8 cellular contexts compared by ENCODE assay signal in genomic region chr5:137753986-137754235, GRCh38. TPM values are rescaled to one million over a fixed set of nuclear protein-coding genes. Genes with fewer than 3 reads are reported as not detected.
DNase-seq lines count a peak whose midpoint lies in the region; ATAC-seq lines count a peak whose summit lies in the region.

No MANE protein-coding gene starts in this region.

- peak overlapping the region; percentile 99 for H3K27ac Mint-ChIP-seq in activated naive CD8-positive, alpha-beta T cell treated with anti-CD3 and anti-CD28 coated beads, Interleukin-2, amount 50 U/mL, for 24 hours
- H3K27ac Mint-ChIP-seq in immature natural killer cell = peak overlapping the region; percentile 99 to 100 (median 100)

- DNase-seq in activated T-cell treated with anti-CD3 and anti-CD28 coated beads, Interleukin-2, amount 50 U/mL, for 4 hours = no peak
- no peak for DNase-seq in activated T-cell treated with anti-CD3 and anti-CD28 coated beads, Interleukin-2, amount 50 U/mL, for 1 hour
- peak; percentile 47 for DNase-seq in activated naive CD8-positive, alpha-beta T cell treated with anti-CD3 and anti-CD28 coated beads, Interleukin-2, amount 50 U/mL, for 24 hours
- no peak for DNase-seq in immature natural killer cell
- DNase-seq in GOT3 (lab: John Stamatoyannopoulos, UW) = no peak
- DNase-seq in hepatic stellate cell (ENCODE audit: low spot score) = no peak

- peaks cover 28% of the 10 kb centered on the region for H3K4me1 Mint-ChIP-seq in activated T-cell treated with anti-CD3 and anti-CD28 coated beads, Interleukin-2, amount 50 U/mL, for 4 hours (ENCODE audit: low read depth)
- peaks cover 33% of the 10 kb centered on the region for H3K4me1 Mint-ChIP-seq in activated naive CD8-positive, alpha-beta T cell treated with anti-CD3 and anti-CD28 coated beads, Interleukin-2, amount 50 U/mL, for 24 hours
- H3K4me1 Mint-ChIP-seq in immature natural killer cell = peaks cover 36 to 47% of the 10 kb centered on the region in 2 donors

- H3K27ac ChIP-seq in temporal lobe (ENCODE audit: low read depth, low read length) = peak overlapping the region; percentile 94

- no peaks in the 10 kb centered on the region for H3K9me3 Mint-ChIP-seq in activated T-cell treated with anti-CD3 and anti-CD28 coated beads, Interleukin-2, amount 50 U/mL, for 4 hours
- H3K9me3 Mint-ChIP-seq in activated naive CD8-positive, alpha-beta T cell treated with anti-CD3 and anti-CD28 coated beads, Interleukin-2, amount 50 U/mL, for 24 hours = no peaks in the 10 kb centered on the region
- peaks cover 0 to 1% (median 0%) of the 10 kb centered on the region in 6 donors for H3K9me3 Mint-ChIP-seq in immature natural killer cell

- peak overlapping the region; percentile 94 for H3K4me3 Mint-ChIP-seq in activated T-cell treated with anti-CD3 and anti-CD28 coated beads, Interleukin-2, amount 50 U/mL, for 4 hours
- H3K4me3 Mint-ChIP-seq in activated naive CD8-positive, alpha-beta T cell treated with anti-CD3 and anti-CD28 coated beads, Interleukin-2, amount 50 U/mL, for 24 hours = peak overlapping the region; percentile 89
- peak overlapping the region; percentile 97 to 100 (median 99) for H3K4me3 Mint-ChIP-seq in immature natural killer cell

- ATAC-seq in activated T-cell treated with anti-CD3 and anti-CD28 coated beads, Interleukin-2, amount 50 U/mL, for 4 hours = peak; percentile 5 to 14
- ATAC-seq in HG03135 (IDR thresholded peaks at IDR 0.05; ENCODE audit: unreplicated experiment) = peak; percentile 13
- ATAC-seq in activated naive CD8-positive, alpha-beta T cell treated with anti-CD3 and anti-CD28 coated beads, Interleukin-2, amount 50 U/mL, for 24 hours = peak; percentile 2

- H3K36me3 Mint-ChIP-seq in activated T-cell treated with anti-CD3 and anti-CD28 coated beads, Interleukin-2, amount 50 U/mL, for 4 hours (ENCODE audit: insufficient read depth) = peaks cover 20% of the 10 kb centered on the region
- peaks cover 37% of the 10 kb centered on the region for H3K36me3 Mint-ChIP-seq in activated naive CD8-positive, alpha-beta T cell treated with anti-CD3 and anti-CD28 coated beads, Interleukin-2, amount 50 U/mL, for 24 hours (ENCODE audit: low read depth)
- H3K36me3 Mint-ChIP-seq in immature natural killer cell = no peaks in the 10 kb centered on the region

- no peaks in the 10 kb centered on the region for H3K27me3 Mint-ChIP-seq in activated T-cell treated with anti-CD3 and anti-CD28 coated beads, Interleukin-2, amount 50 U/mL, for 4 hours (ENCODE audit: low read depth)
- no peaks in the 10 kb centered on the region for H3K27me3 Mint-ChIP-seq in activated naive CD8-positive, alpha-beta T cell treated with anti-CD3 and anti-CD28 coated beads, Interleukin-2, amount 50 U/mL, for 24 hours
- H3K27me3 Mint-ChIP-seq in immature natural killer cell (ENCODE audit: low read depth in 3 of 3) = peaks cover 5 to 27% (median 16%) of the 10 kb centered on the region in 3 donors

RNA-seq across cellular contexts. Expression of gene HNRNPA0, which starts 0.3 kb away (rescaled TPM):
- 10 to 100 TPM; 48.0 to 49.5 (median 48.6) TPM for total RNA-seq in activated T-cell treated with anti-CD3 and anti-CD28 coated beads, Interleukin-2, amount 50 U/mL, for 4 hours
- polyA plus RNA-seq in immature natural killer cell = 10 to 100 TPM in 2 of 3 donors, 1 to 10 TPM in 1; 7.1 to 27.1 (median 15.0) TPM
- total RNA-seq in temporal lobe = 40.1 TPM

RNA-seq across cellular contexts. Expression of gene KLHL3, which starts 18.0 kb away (rescaled TPM):
- 1 to 10 TPM; 2.0 to 2.9 (median 2.6) TPM for total RNA-seq in activated T-cell treated with anti-CD3 and anti-CD28 coated beads, Interleukin-2, amount 50 U/mL, for 4 hours
- polyA plus RNA-seq in immature natural killer cell = 1 to 10 TPM in 2 of 3 donors, not detected in 1; 1.2 to 3.4 TPM
- total RNA-seq in temporal lobe = 7.1 TPM
